Comparison of ENCODE assay signal across 23 cellular contexts in the genomic region with DNA sequence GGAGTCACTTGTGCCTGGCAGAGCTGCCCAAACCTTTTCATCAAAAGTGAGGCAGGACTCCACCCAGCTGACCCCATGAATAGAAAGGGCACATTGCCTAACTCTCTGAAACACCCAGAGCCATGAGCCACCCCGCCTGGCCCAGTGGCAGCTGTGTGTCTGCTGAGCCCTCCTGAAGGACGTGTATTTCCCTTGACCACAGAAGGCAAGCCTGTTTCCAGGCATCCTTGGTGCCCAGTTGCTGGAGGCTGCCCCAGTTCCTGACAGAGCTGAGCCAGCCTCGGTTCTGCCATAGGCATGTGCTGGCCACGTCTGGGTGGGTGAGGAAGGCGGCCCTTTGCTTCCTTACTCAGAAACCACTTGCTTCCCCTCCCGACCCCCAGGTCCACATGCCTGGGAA.
DNase-seq lines count a peak whose midpoint lies in the region; ATAC-seq, FAIRE-seq and TF ChIP-seq lines count a peak whose summit lies in the region.
"Had no signal": no experiment of that assay in that cellular context is flagged by ENCODE, and none has a peak within 500 bp of the region (broad histone marks: within the 10 kb centered on the region; RNA-seq: fewer than 3 reads in every experiment).

No MANE protein-coding gene starts in this region.

- DNase-seq in Right ventricle myocardium superior (peak; percentile 22), left cardiac atrium (no peak), kidney (peak; percentile 27), myocyte (ENCODE audit: low read depth) (peak; percentile 82), urothelium cell line (ENCODE audit: low spot score) (no peak)
- DNase-seq: Caco-2; CD4-positive, CD25-positive, alpha-beta regulatory T cell; CD8-positive, alpha-beta T cell; DMS153; DND-41; HFFc6 had no signal

- no peak for TF ChIP-seq CTCF in kidney (IDR thresholded peaks at IDR 0.05; ENCODE audit: borderline replicate concordance, extremely low read depth, insufficient read depth)

- ATAC-seq in Right ventricle myocardium superior (ENCODE audit: poor library complexity) = no peak
- ATAC-seq in left cardiac atrium = no peak
- no peak for ATAC-seq in HG03460 (IDR thresholded peaks at IDR 0.05; ENCODE audit: unreplicated experiment)
- no peak for ATAC-seq in HG03039 (IDR thresholded peaks at IDR 0.05; ENCODE audit: unreplicated experiment)
- ATAC-seq in HG02981 (IDR thresholded peaks at IDR 0.05; ENCODE audit: unreplicated experiment) = no peak
- ATAC-seq: CD8-positive, alpha-beta T cell had no signal

- no peak overlapping the region for H3K27ac ChIP-seq in kidney (ENCODE audit: low read depth in 2 of 2, low read length in 2 of 2)
- H3K27ac ChIP-seq: 22Rv1, BLaER1, C4-2B had no signal

- FAIRE-seq in kidney (lab: Jason Lieb, UNC) (no peak), urothelium cell line (lab: Jason Lieb, UNC) (peak; percentile 69)
- FAIRE-seq: A204.1, G401.6, GM19239, H54 had no signal

- no peak overlapping the region for H3K9ac ChIP-seq in kidney (ENCODE audit: low read length in 2 of 2)
- H3K9ac ChIP-seq: BLaER1 had no signal

- no peaks in the 10 kb centered on the region for H3K4me1 ChIP-seq in kidney (ENCODE audit: control insufficient read depth in 1 of 2, insufficient read depth in 1 of 2, low read depth in 1 of 2, low read length in 2 of 2)
- H3K4me1 ChIP-seq: Caco-2, HAP-1 had no signal

- H3K36me3 ChIP-seq in kidney (ENCODE audit: control insufficient read depth in 1 of 2, insufficient read depth in 2 of 2, low read length in 2 of 2) = no peaks in the 10 kb centered on the region
- H3K36me3 ChIP-seq: BLaER1, HAP-1 had no signal

- no peaks in the 10 kb centered on the region for H3K9me3 ChIP-seq in kidney (ENCODE audit: control insufficient read depth in 1 of 2, low read length in 2 of 2)
- H3K9me3 ChIP-seq: BLaER1, Caco-2, HAP-1 had no signal

- no peak overlapping the region for H3K4me3 ChIP-seq in kidney (ENCODE audit: low read length in 2 of 2)
- H3K4me3 ChIP-seq: BLaER1, GM23338, HAP-1 had no signal

- intact Hi-C loops in Right ventricle myocardium superior (cut with DNase I) = no loop called here
- intact Hi-C loops in left cardiac atrium (cut with DNase I) = no loop called here
- intact Hi-C loops in kidney (cut with DNase I) = no loop called here

Comparison
In these comparisons a context has a peak if more than half of its experiments do, and no peak if none do; other contexts are left out.
1. DNase-seq: peak in Right ventricle myocardium superior (single experiment), kidney (single experiment) and myocyte (single experiment); none in left cardiac atrium (single experiment) and urothelium cell line (single experiment).